ENCODE assay signal across 25 cellular contexts in genomic region chr22:44838316-44839016, GRCh38.
"Had no signal": no experiment of that assay in that cellular context is flagged by ENCODE, and none has a peak within 500 bp of the region (broad histone marks: within the 10 kb centered on the region; RNA-seq: fewer than 3 reads in every experiment).

No MANE protein-coding gene starts in this region.

- H3K27ac ChIP-seq: KMS-11 had no signal

- H3K9ac ChIP-seq: KMS-11 had no signal

- DNase-seq: activated B cell treated with CpG ODN at 0.5 μM for 24 hours; activated CD4-positive, alpha-beta memory T cell treated with anti-CD3 and anti-CD28 coated beads for 36 hours; activated CD4-positive, alpha-beta T cell treated with anti-CD3 and anti-CD28 coated beads for 1 hour; activated CD4-positive, alpha-beta T cell treated with anti-CD3 and anti-CD28 coated beads, Interleukin-2, amount 10 ng/mL, durations not matched to agents 24 days and 14 days; activated CD8-positive, alpha-beta memory T cell treated with anti-CD3 and anti-CD28 coated beads for 24 hours; activated gamma-delta T cell; activated naive CD4-positive, alpha-beta T cell treated with anti-CD3 and anti-CD28 coated beads for 36 hours; activated T-cell treated with anti-CD3 and anti-CD28 coated beads for 4 hours; activated T-cell treated with anti-CD3 and anti-CD28 coated beads, Interleukin-2, amount 50 U/mL, for 48 hours; amygdala; NCI-H1092; NCI-H1417; NCI-H187; NCI-H2227 treated with DMSO at 0.1 percent for 48 hours; NCI-H446 treated with DMSO at 0.1 percent for 48 hours; NCI-H524 treated with DMSO at 0.1 percent for 48 hours; NCI-H748 treated with DMSO at 0.1 percent for 48 hours; RPMI8226; SHP77 treated with DMSO at 0.1 percent for 48 hours; T-cell; T-helper 2 cell; T1000 had no signal

- H3K4me2 ChIP-seq: KMS-11 had no signal

- ATAC-seq: activated T-helper 17 cell treated with anti-CD3 and anti-CD28 coated beads, Interleukin-2, amount 50 U/mL, for 72 hours; Panc1; T-cell had no signal
